In the genomic region with DNA sequence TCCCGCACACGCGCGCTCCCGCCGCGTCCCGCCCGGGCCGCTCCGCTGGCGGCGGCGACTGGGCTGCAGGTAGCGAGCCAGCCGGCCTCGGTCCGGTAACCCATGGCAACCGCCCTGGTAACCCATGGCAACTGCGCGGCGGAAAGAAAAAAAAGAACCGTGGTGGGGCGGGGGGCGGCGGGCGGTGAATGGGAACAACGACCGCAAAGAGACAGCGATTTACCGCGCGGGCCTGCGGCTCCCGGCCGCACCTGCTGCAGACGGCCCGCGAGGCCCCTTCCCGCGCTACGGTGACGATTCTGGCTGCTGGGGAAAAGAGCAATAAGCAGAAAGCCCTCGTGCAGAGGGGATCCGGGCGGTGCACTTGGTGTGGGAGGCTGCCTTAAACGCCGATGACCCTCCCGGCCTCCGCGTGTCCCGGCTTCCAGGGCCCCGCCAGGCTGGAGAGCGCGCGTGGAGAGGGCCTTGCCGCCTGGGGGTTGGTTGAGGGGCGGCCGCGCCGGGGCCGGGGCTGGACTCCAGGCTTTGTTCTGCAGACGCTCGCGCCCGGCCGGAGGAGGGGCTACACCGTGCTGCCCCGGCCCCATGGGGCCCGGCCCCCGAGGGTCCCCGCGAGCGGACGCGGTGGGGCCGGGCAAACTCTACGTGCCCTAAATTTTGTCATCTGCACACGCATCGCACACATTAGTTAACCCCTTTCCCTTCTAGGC, we compare ENCODE assay signal across 8 cellular contexts.
A peak's percentile ranks its signal among the peaks of the same experiment; 100 is the strongest.
DNase-seq lines count a peak whose midpoint lies in the region; ATAC-seq, FAIRE-seq and TF ChIP-seq lines count a peak whose summit lies in the region.

No MANE protein-coding gene starts in this region.

- H3K4me3 Mint-ChIP-seq in stimulated activated naive CD8-positive, alpha-beta T cell treated with anti-CD3 and anti-CD28 coated beads, Interleukin-15, amount 100 ng/mL, for 72 hours: peak overlapping the region; percentile 87 to 89

- no peaks in the 10 kb centered on the region for H4K20me1 ChIP-seq in GM23248 (ENCODE audit: insufficient read depth)

- TF ChIP-seq CTCF in dorsolateral prefrontal cortex (IDR thresholded peaks at IDR 0.05 in 54 of 56, conservative IDR thresholded peaks at IDR 0.05 in 2 of 56; ENCODE audit: low read depth in 1 of 56, partially characterized antibody in 56 of 56): peak in 1 of 56 donors; percentile 7

- H3F3A ChIP-seq in GM23248 (ENCODE audit: insufficient read depth): no peaks in the 10 kb centered on the region

- FAIRE-seq in RCC 7860 (lab: Jason Lieb, UNC): no peak

- DNase-seq in GDM1 (lab: John Stamatoyannopoulos, UW) (peak; percentile 59), GM23248 (peak; percentile 27), M059J (ENCODE audit: low read depth) (peak; percentile 32), UCSD-AML1 (lab: John Stamatoyannopoulos, UW; ENCODE audit: unreplicated experiment) (peak; percentile 58), dorsolateral prefrontal cortex (peak in 9 of 10 donors; percentile 33 to 86 (median 52)), RCC 7860 (ENCODE audit: low spot score) (no peak)
- DNase-seq in stimulated activated naive CD8-positive, alpha-beta T cell treated with anti-CD3 and anti-CD28 coated beads, Interleukin-15, amount 100 ng/mL, for 72 hours: peak; percentile 38 to 47

- in situ Hi-C loops in GM23248 (cut with MboI): loop anchor here (10.0 kb wide), 1 partner anchor 778 kb away; a partner anchor contains a TSS

- no peaks in the 10 kb centered on the region for H3K9me2 ChIP-seq in GM23248 (ENCODE audit: insufficient read depth)

- intact Hi-C loops in dorsolateral prefrontal cortex (cut with DNase I): loop anchor here in 1 of 2 donors (5.0 kb wide), 1 partner anchor 116 kb away; no protein-coding TSS in a partner anchor

- H3K9me3 ChIP-seq in GM23248 (ENCODE audit: low read depth): no peaks in the 10 kb centered on the region
- no peaks in the 10 kb centered on the region for H3K9me3 ChIP-seq in mesodermal cell (ENCODE audit: control insufficient read depth, low read length)

- H3K27ac Mint-ChIP-seq in stimulated activated naive CD8-positive, alpha-beta T cell treated with anti-CD3 and anti-CD28 coated beads, Interleukin-15, amount 100 ng/mL, for 72 hours: peak overlapping the region; percentile 55 to 72

- H2AFZ ChIP-seq in GM23248: peak overlapping the region; percentile 69

- peak overlapping the region; percentile 30 for H3K4me2 ChIP-seq in GM23248 (ENCODE audit: unreplicated experiment)

- WGBS in GM23248 (ENCODE audit: low coverage in 1 of 2, low lambda C conversion rate in 2 of 2, missing lambda C conversion rate in 2 of 2), 2 experiments: 1 to 4% methylated on average over 34 to 61 of the region's 80 CpGs
- 1% methylated on average over 54 to 66 of the region's 80 CpGs for WGBS in mesodermal cell (ENCODE audit: insufficient coverage in 2 of 2), 2 experiments

- ATAC-seq in stimulated activated naive CD8-positive, alpha-beta T cell treated with anti-CD3 and anti-CD28 coated beads, Interleukin-15, amount 100 ng/mL, for 72 hours: peak; percentile 60

- H3K27me3 ChIP-seq in GM23248 (replicated peaks; ENCODE audit: insufficient read depth) (peaks cover 87% of the 10 kb centered on the region), dorsolateral prefrontal cortex (peaks cover 0 to 99% (median 43%) of the 10 kb centered on the region in 45 donors)

- peaks cover 10% of the 10 kb centered on the region for H3K4me1 Mint-ChIP-seq in stimulated activated naive CD8-positive, alpha-beta T cell treated with anti-CD3 and anti-CD28 coated beads, Interleukin-15, amount 100 ng/mL, for 72 hours

- H3K9ac ChIP-seq in GM23248: no peak overlapping the region

- H3K27ac ChIP-seq in GM23248 (no peak overlapping the region), dorsolateral prefrontal cortex (peak overlapping the region in 54 of 59 donors; percentile 31 to 94 (median 81)), mesodermal cell (ENCODE audit: low read depth, low read length, severe bottlenecking) (peak overlapping the region; percentile 85)

- H3K4me3 ChIP-seq in GM23248 (peak overlapping the region; percentile 55), dorsolateral prefrontal cortex (peak overlapping the region; percentile 5 to 74 (median 58)), mesodermal cell (ENCODE audit: extremely low read depth, insufficient read depth, low read length, poor library complexity, severe bottlenecking) (peak overlapping the region; percentile 57)

- H3K27me3 Mint-ChIP-seq in stimulated activated naive CD8-positive, alpha-beta T cell treated with anti-CD3 and anti-CD28 coated beads, Interleukin-15, amount 100 ng/mL, for 72 hours: peaks cover 20% of the 10 kb centered on the region

- no peaks in the 10 kb centered on the region for H3K36me3 ChIP-seq in GM23248 (ENCODE audit: low read depth)
- H3K36me3 ChIP-seq in mesodermal cell (ENCODE audit: control insufficient read depth, insufficient read depth, low read length): no peaks in the 10 kb centered on the region

- no peaks in the 10 kb centered on the region for H3K9me3 Mint-ChIP-seq in stimulated activated naive CD8-positive, alpha-beta T cell treated with anti-CD3 and anti-CD28 coated beads, Interleukin-15, amount 100 ng/mL, for 72 hours

- no peaks in the 10 kb centered on the region for H3K4me1 ChIP-seq in GM23248 (ENCODE audit: insufficient read depth)
- no peaks in the 10 kb centered on the region for H3K4me1 ChIP-seq in mesodermal cell (ENCODE audit: control insufficient read depth, insufficient read depth, low read length, poor library complexity, severe bottlenecking)

- no peaks in the 10 kb centered on the region for H3K79me2 ChIP-seq in GM23248 (ENCODE audit: insufficient read depth)
